Comparison of ENCODE assay signal across 9 cellular contexts in the genomic region with DNA sequence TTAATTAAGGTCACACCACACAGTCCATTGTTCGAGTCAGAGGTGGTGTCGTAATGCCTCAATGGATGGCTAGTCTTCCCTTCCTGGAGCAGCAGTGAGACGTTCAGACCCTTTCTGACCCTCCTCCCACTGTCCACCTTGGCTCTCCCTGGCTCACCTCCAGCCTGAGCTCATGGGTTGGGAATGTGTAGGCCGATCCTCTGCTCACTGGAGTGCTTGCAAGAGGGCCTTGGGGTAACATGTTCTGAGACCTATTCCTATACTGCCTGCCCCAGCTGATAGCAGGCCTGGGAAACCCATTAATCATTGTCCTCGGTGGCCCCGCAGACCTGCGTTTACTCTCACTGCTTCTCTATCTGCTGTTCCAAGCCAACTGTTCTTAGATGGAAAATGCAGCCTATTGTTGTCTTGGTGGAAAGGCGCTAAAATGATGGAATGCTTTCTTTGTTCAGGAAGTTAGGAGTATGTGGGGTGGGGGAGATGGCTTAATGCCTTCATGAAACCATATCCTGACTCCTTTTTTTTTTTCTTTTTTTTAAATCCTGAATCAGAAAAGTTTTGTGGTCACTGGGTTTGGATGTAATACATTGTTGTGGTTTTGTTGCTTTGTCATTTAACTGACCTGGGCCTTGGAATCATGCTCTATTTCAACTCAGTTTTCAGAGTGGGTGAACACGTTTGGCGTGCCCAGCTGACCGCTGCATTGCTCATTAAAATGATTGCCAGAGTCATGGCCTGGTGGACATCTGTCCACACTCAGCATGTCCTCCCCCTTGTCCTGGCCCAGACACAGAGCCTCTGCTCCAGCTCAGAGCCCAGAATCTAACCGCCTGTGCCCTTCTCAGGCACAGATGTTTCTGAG.
DNase-seq lines count a peak whose midpoint lies in the region; ATAC-seq and TF ChIP-seq lines count a peak whose summit lies in the region.
"Had no signal": no experiment of that assay in that cellular context is flagged by ENCODE, and none has a peak within 500 bp of the region (broad histone marks: within the 10 kb centered on the region; RNA-seq: fewer than 3 reads in every experiment).

No MANE protein-coding gene starts in this region.

- H3K9me3 Mint-ChIP-seq in activated T-helper 17 cell treated with anti-CD3 and anti-CD28 coated beads, Interleukin-2, amount 50 U/mL, for 72 hours, result no peaks in the 10 kb centered on the region

- intact Hi-C loops in head of caudate nucleus (cut with DNase I), result no loop called here

- peaks cover 29% of the 10 kb centered on the region for H3K4me1 Mint-ChIP-seq in activated T-helper 17 cell treated with anti-CD3 and anti-CD28 coated beads, Interleukin-2, amount 50 U/mL, for 72 hours

- no peak overlapping the region for H3K9ac ChIP-seq in BLaER1 treated with 17β-estradiol and CSF1 and Interleukin-3, amounts not matched to agents 10 nM and 100 nM
- no peak overlapping the region for H3K9ac ChIP-seq in muscle layer of colon (ENCODE audit: low read length)

- DNase-seq in MG63 (peak; percentile 93), coronary artery (ENCODE audit: low spot score) (peak; percentile 74), head of caudate nucleus (no peak), NCI-H1930 (lab: John Stamatoyannopoulos, UW) (no peak)
- DNase-seq: NCI-H526 treated with DMSO at 0.1 percent for 48 hours had no signal

- H3K36me3 ChIP-seq in BLaER1 treated with 17β-estradiol and CSF1 and Interleukin-3, amounts not matched to agents 10 nM and 100 nM, result no peaks in the 10 kb centered on the region
- H3K36me3 ChIP-seq in MG63 (peaks cover 10% of the 10 kb centered on the region), muscle layer of colon (ENCODE audit: insufficient read depth, low read length) (no peaks in the 10 kb centered on the region)

- H3K27me3 Mint-ChIP-seq in activated T-helper 17 cell treated with anti-CD3 and anti-CD28 coated beads, Interleukin-2, amount 50 U/mL, for 72 hours, result no peaks in the 10 kb centered on the region

- H3K36me3 Mint-ChIP-seq in activated T-helper 17 cell treated with anti-CD3 and anti-CD28 coated beads, Interleukin-2, amount 50 U/mL, for 72 hours (ENCODE audit: low read depth), result peaks cover 6% of the 10 kb centered on the region

- peaks cover 6 to 37% (median 23%) of the 10 kb centered on the region in 10 experiments; a peak in 15 of 20 replicates for H3K4me1 ChIP-seq in BLaER1 treated with 17β-estradiol and CSF1 and Interleukin-3, amounts not matched to agents 10 nM and 100 nM
- H3K4me1 ChIP-seq in muscle layer of colon (ENCODE audit: insufficient read depth, low read length), result peaks cover 66% of the 10 kb centered on the region

- H3K4me2 ChIP-seq in BLaER1 treated with 17β-estradiol and CSF1 and Interleukin-3, amounts not matched to agents 10 nM and 100 nM, result peak overlapping the region in 9 of 11 experiments; percentile 9 to 67 (median 47); a peak in 15 of 22 replicates

- H4K20me1 ChIP-seq in BLaER1 treated with 17β-estradiol and CSF1 and Interleukin-3, amounts not matched to agents 10 nM and 100 nM, result peaks cover 0 to 5% (median 0%) of the 10 kb centered on the region in 11 experiments; a peak in 1 of 22 replicates

- no peak overlapping the region for H3K27ac Mint-ChIP-seq in activated T-helper 17 cell treated with anti-CD3 and anti-CD28 coated beads, Interleukin-2, amount 50 U/mL, for 72 hours

- no peak overlapping the region for H3K4me3 Mint-ChIP-seq in activated T-helper 17 cell treated with anti-CD3 and anti-CD28 coated beads, Interleukin-2, amount 50 U/mL, for 72 hours

- no peak for ATAC-seq in HG03457 (IDR thresholded peaks at IDR 0.05; ENCODE audit: unreplicated experiment)
- no peak for ATAC-seq in activated T-helper 17 cell treated with anti-CD3 and anti-CD28 coated beads, Interleukin-2, amount 50 U/mL, for 72 hours (replicated peaks)

- no peaks in the 10 kb centered on the region for H3K27me3 ChIP-seq in BLaER1 treated with 17β-estradiol and CSF1 and Interleukin-3, amounts not matched to agents 10 nM and 100 nM
- no peaks in the 10 kb centered on the region for H3K27me3 ChIP-seq in MG63
- no peaks in the 10 kb centered on the region for H3K27me3 ChIP-seq in muscle layer of colon (ENCODE audit: control insufficient read depth in 1 of 2, insufficient read depth in 2 of 2, low read length in 2 of 2)

- no peak for TF ChIP-seq CTCF in coronary artery (IDR thresholded peaks at IDR 0.05)

- no peak overlapping the region for H3K4me3 ChIP-seq in BLaER1 treated with 17β-estradiol and CSF1 and Interleukin-3, amounts not matched to agents 10 nM and 100 nM
- H3K4me3 ChIP-seq in MG63, result no peak overlapping the region
- H3K4me3 ChIP-seq in coronary artery, result peak overlapping the region; percentile 9
- no peak overlapping the region for H3K4me3 ChIP-seq in muscle layer of colon (ENCODE audit: low read depth in 1 of 2, low read length in 2 of 2)

- no peak overlapping the region for H3K27ac ChIP-seq in BLaER1 treated with 17β-estradiol and CSF1 and Interleukin-3, amounts not matched to agents 10 nM and 100 nM
- H3K27ac ChIP-seq in coronary artery (peak overlapping the region; percentile 73 to 86), muscle layer of colon (ENCODE audit: low read depth, low read length) (peak overlapping the region; percentile 19)

- H3K9me3 ChIP-seq in BLaER1 treated with 17β-estradiol and CSF1 and Interleukin-3, amounts not matched to agents 10 nM and 100 nM (replicated peaks in 1 of 11), result no peaks in the 10 kb centered on the region
- no peaks in the 10 kb centered on the region for H3K9me3 ChIP-seq in MG63
- H3K9me3 ChIP-seq in muscle layer of colon (ENCODE audit: low read length), result no peaks in the 10 kb centered on the region

Comparison
In these comparisons a context has a peak if more than half of its experiments do, and no peak if none do; other contexts are left out.
1. H3K27ac ChIP-seq: peak in coronary artery (2 of 2) and muscle layer of colon (single experiment); none in BLaER1 treated with 17β-estradiol and CSF1 and Interleukin-3, amounts not matched to agents 10 nM and 100 nM (0 of 11).
2. DNase-seq: peak in MG63 (single experiment) and coronary artery (single experiment); none in head of caudate nucleus (0 of 42) and NCI-H1930 (0 of 2).